Comparison of ENCODE assay signal across 7 cellular contexts in the genomic region with DNA sequence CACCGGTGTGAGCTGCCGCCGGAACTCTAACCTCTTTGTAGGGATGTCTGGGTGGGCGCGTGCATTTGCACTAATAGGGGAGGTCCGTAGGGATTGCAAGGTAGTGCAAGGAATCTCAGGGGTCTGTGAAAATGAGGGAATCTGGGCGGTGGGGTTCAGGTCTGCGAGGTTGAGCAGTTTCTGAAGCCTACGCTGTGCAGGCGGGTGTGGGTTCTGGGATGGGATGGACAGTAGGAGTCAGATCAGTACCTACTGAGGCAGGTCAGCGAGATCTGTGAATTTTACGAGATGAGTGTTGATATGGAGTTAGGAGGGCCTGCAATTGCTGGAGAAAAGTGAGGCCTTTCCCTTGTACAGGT. TPM values are rescaled to one million over a fixed set of nuclear protein-coding genes. Genes with fewer than 3 reads are reported as not detected.
DNase-seq lines count a peak whose midpoint lies in the region; ATAC-seq lines count a peak whose summit lies in the region.

No MANE protein-coding gene starts in this region.

- peak overlapping the region; percentile 58 for H3K27ac ChIP-seq in temporal lobe (ENCODE audit: low read depth, low read length)

- no peaks in the 10 kb centered on the region for H3K36me3 Mint-ChIP-seq in activated naive CD8-positive, alpha-beta T cell
- no peaks in the 10 kb centered on the region for H3K36me3 Mint-ChIP-seq in immature natural killer cell

- peak overlapping the region; percentile 88 for H3K27ac Mint-ChIP-seq in activated naive CD8-positive, alpha-beta T cell
- H3K27ac Mint-ChIP-seq in immature natural killer cell, result peak overlapping the region; percentile 87 to 99 (median 96)

- H3K9me3 Mint-ChIP-seq in activated naive CD8-positive, alpha-beta T cell (ENCODE audit: low read depth), result no peaks in the 10 kb centered on the region
- no peaks in the 10 kb centered on the region for H3K9me3 Mint-ChIP-seq in immature natural killer cell

- peaks cover 46% of the 10 kb centered on the region for H3K4me1 Mint-ChIP-seq in activated naive CD8-positive, alpha-beta T cell (ENCODE audit: low read depth)
- peaks cover 47 to 51% of the 10 kb centered on the region in 2 donors for H3K4me1 Mint-ChIP-seq in immature natural killer cell

- ATAC-seq in HG02798 (IDR thresholded peaks at IDR 0.05; ENCODE audit: poor library complexity, unreplicated experiment), result peak; percentile 1

- DNase-seq in immature natural killer cell (no peak), mucosa of gallbladder (ENCODE audit: low spot score) (no peak), hippocampal formation (lab: John Stamatoyannopoulos, UW) (no peak)
- DNase-seq in stimulated activated naive CD4-positive, alpha-beta T cell treated with Interleukin-2 at 50 U/mL for 16 hours (lab: John Stamatoyannopoulos, UW), result no peak

- peak overlapping the region; percentile 91 for H3K4me3 Mint-ChIP-seq in activated naive CD8-positive, alpha-beta T cell
- peak overlapping the region; percentile 89 to 99 (median 95) for H3K4me3 Mint-ChIP-seq in immature natural killer cell

- H3K27me3 Mint-ChIP-seq in activated naive CD8-positive, alpha-beta T cell, result no peaks in the 10 kb centered on the region
- peaks cover 0 to 15% (median 5%) of the 10 kb centered on the region in 3 donors for H3K27me3 Mint-ChIP-seq in immature natural killer cell (ENCODE audit: low read depth in 3 of 3)

RNA-seq across cellular contexts. Expression of gene ATOSB, which starts 0.9 kb away (rescaled TPM):
- 10 to 100 TPM in 1 of 3 donors, 1 to 10 TPM in 2; 3.3 to 15.6 (median 5.3) TPM for polyA plus RNA-seq in immature natural killer cell
- total RNA-seq in temporal lobe, result 14.8 TPM
- total RNA-seq in mucosa of gallbladder, result 18.3 TPM

RNA-seq across cellular contexts. Expression of gene STOML2, which starts 13.6 kb away (rescaled TPM):
- 100 to 1,000 TPM in 2 of 3 donors, 10 to 100 TPM in 1; 79.7 to 155 (median 116) TPM for polyA plus RNA-seq in immature natural killer cell
- total RNA-seq in temporal lobe (27.5 TPM), mucosa of gallbladder (94.9 TPM)

RNA-seq across cellular contexts. Expression of gene PIGO, which starts 20.1 kb away (rescaled TPM):
- polyA plus RNA-seq in immature natural killer cell, result 10 to 100 TPM; 23.6 to 38.9 (median 27.8) TPM
- total RNA-seq in temporal lobe, result 8.1 TPM
- total RNA-seq in mucosa of gallbladder, result 35.9 TPM

RNA-seq across cellular contexts. Expression of gene FANCG, which starts 36.8 kb away (rescaled TPM):
- polyA plus RNA-seq in immature natural killer cell, result 10 to 100 TPM in 2 of 3 donors, 1 to 10 TPM in 1; 9.5 to 15.0 (median 10.6) TPM
- total RNA-seq in temporal lobe, result 14.0 TPM
- 17.4 TPM for total RNA-seq in mucosa of gallbladder

RNA-seq across cellular contexts. Expression of gene VCP, which starts 44.1 kb away (rescaled TPM):
- polyA plus RNA-seq in immature natural killer cell, result 100 to 1,000 TPM; 173 to 252 (median 248) TPM
- 141 TPM for total RNA-seq in temporal lobe
- total RNA-seq in mucosa of gallbladder, result 243 TPM
